In the genomic region with DNA sequence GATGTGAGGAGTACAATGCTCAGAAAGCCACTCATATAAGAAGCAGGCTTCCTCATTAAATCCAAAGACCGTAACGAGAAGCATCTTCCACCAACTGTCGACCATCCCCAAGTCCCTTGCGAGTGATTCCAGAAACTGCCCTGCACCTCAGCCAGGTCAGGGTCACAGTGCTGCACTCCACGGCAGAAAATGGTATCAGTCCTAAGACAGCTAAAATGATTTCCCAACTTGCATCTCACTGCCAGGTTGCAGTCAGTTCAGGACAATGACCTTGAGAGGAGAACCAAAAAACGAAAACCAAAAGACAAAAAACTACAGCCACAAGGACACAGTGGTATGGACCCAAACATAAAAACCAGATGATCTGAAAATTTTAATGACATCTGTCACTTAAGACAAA, we compare ENCODE assay signal across 13 cellular contexts. TPM values are rescaled to one million over a fixed set of nuclear protein-coding genes. Genes with fewer than 3 reads are reported as not detected.
DNase-seq lines count a peak whose midpoint lies in the region; ATAC-seq and TF ChIP-seq lines count a peak whose summit lies in the region.
"Had no signal": no experiment of that assay in that cellular context is flagged by ENCODE, and none has a peak within 500 bp of the region (broad histone marks: within the 10 kb centered on the region; RNA-seq: fewer than 3 reads in every experiment).

No MANE protein-coding gene starts in this region.

- POLR2A ChIA-PET in A673 (lab: Charles Lee; ENCODE audit: low non-redundant PET), result no interaction called here

- H3K4me3 Mint-ChIP-seq in natural killer cell treated with Interleukin-12 subunit alpha and Interleukin-12 subunit beta and Interleukin-15 and Interleukin-18, amount 100 ng/mL, for 72 hours, result no peak overlapping the region
- H3K4me3 Mint-ChIP-seq in natural killer cell (no peak overlapping the region), endodermal cell (no peak overlapping the region)
- H3K4me3 Mint-ChIP-seq: CD4-positive, alpha-beta memory T cell; GM23338 had no signal

- peak overlapping the region; percentile 17 to 28 for H3K27ac Mint-ChIP-seq in natural killer cell treated with Interleukin-12 subunit alpha and Interleukin-12 subunit beta and Interleukin-15 and Interleukin-18, amount 100 ng/mL, for 72 hours
- H3K27ac Mint-ChIP-seq in natural killer cell, result peak overlapping the region in 1 of 2 donors; percentile 36
- H3K27ac Mint-ChIP-seq in endodermal cell, result no peak overlapping the region
- H3K27ac Mint-ChIP-seq: GM23338 had no signal

- BruUV-seq in A673 (replicated peaks; lab: Mats Ljungman, UMichigan), result no TSS peak

- DNase-seq in natural killer cell treated with Interleukin-12 subunit alpha and Interleukin-12 subunit beta and Interleukin-15 and Interleukin-18, amount 100 ng/mL, for 72 hours (ENCODE audit: low spot score), result no peak
- DNase-seq in natural killer cell (no peak), endodermal cell (no peak), right lobe of liver (peak in 2 of 3 donors; percentile 66), A673 (ENCODE audit: low spot score) (no peak)
- DNase-seq in activated CD4-positive, alpha-beta T cell treated with anti-CD3 and anti-CD28 coated beads, Interleukin-2, amount 50 U/mL, for 48 hours, result no peak
- DNase-seq: BE2C; CD4-positive, alpha-beta memory T cell; DMS79; H7 had no signal

- no peak overlapping the region for H3K9ac ChIP-seq in endodermal cell (ENCODE audit: extremely low read depth, low read length, poor library complexity, severe bottlenecking)

- H3K27me3 ChIP-seq in endodermal cell (ENCODE audit: control insufficient read depth, insufficient read depth, low read length, poor library complexity, severe bottlenecking) (no peaks in the 10 kb centered on the region), right lobe of liver (no peaks in the 10 kb centered on the region), A673 (replicated peaks; ENCODE audit: insufficient read depth, low read depth, low read length, poor library complexity) (no peaks in the 10 kb centered on the region)
- H3K27me3 ChIP-seq: BE2C had no signal

- H3K9me3 Mint-ChIP-seq in natural killer cell treated with Interleukin-12 subunit alpha and Interleukin-12 subunit beta and Interleukin-15 and Interleukin-18, amount 100 ng/mL, for 72 hours, result no peaks in the 10 kb centered on the region
- H3K9me3 Mint-ChIP-seq in natural killer cell (no peaks in the 10 kb centered on the region), endodermal cell (no peaks in the 10 kb centered on the region)
- H3K9me3 Mint-ChIP-seq: CD4-positive, alpha-beta memory T cell; GM23338 had no signal

- CTCF ChIA-PET in A673 (lab: Charles Lee), result interaction anchor here (0.6 kb wide), 1 partner anchor 22 kb away, joined by 4 read pairs; no protein-coding TSS in a partner anchor

- H3K4me1 Mint-ChIP-seq in natural killer cell treated with Interleukin-12 subunit alpha and Interleukin-12 subunit beta and Interleukin-15 and Interleukin-18, amount 100 ng/mL, for 72 hours (ENCODE audit: low read depth in 2 of 2), result peaks cover 13 to 15% of the 10 kb centered on the region in 2 donors
- peaks cover 5 to 9% of the 10 kb centered on the region in 2 donors for H3K4me1 Mint-ChIP-seq in natural killer cell
- no peaks in the 10 kb centered on the region for H3K4me1 Mint-ChIP-seq in endodermal cell
- H3K4me1 Mint-ChIP-seq: GM23338 had no signal

- peaks cover 82% of the 10 kb centered on the region for H3K36me3 ChIP-seq in endodermal cell (ENCODE audit: control insufficient read depth, insufficient read depth, low read length)
- H3K36me3 ChIP-seq in right lobe of liver, result peaks cover 0 to 40% (median 11%) of the 10 kb centered on the region in 4 donors
- H3K36me3 ChIP-seq in A673 (ENCODE audit: insufficient read depth, low read length, poor library complexity, severe bottlenecking), result peaks cover 61% of the 10 kb centered on the region

- WGBS in endodermal cell (ENCODE audit: insufficient coverage in 1 of 2, insufficient read length in 1 of 2), 2 experiments, result 90 to 95% methylated on average over 6 of the region's 6 CpGs
- whole genome bisulfite sequencing in right lobe of liver (ENCODE audit: insufficient coverage, low coverage, low lambda C conversion rate, missing lambda C conversion rate), result 38% methylated on average over 6 of the region's 6 CpGs

- H3K36me3 Mint-ChIP-seq in natural killer cell treated with Interleukin-12 subunit alpha and Interleukin-12 subunit beta and Interleukin-15 and Interleukin-18, amount 100 ng/mL, for 72 hours, result peaks cover 24% of the 10 kb centered on the region
- H3K36me3 Mint-ChIP-seq in natural killer cell (peaks cover 7% of the 10 kb centered on the region), endodermal cell (ENCODE audit: low read depth) (peaks cover 60% of the 10 kb centered on the region)

- intact Hi-C loops in natural killer cell (cut with micrococcal nuclease), result no loop called here
- intact Hi-C loops in right lobe of liver (cut with DNase I), result no loop called here
- intact Hi-C loops in A673 (cut with micrococcal nuclease; ENCODE audit: unreplicated experiment), result no loop called here

- H3K9me3 ChIP-seq in endodermal cell (ENCODE audit: control insufficient read depth, low read length) (no peaks in the 10 kb centered on the region), right lobe of liver (no peaks in the 10 kb centered on the region), A673 (ENCODE audit: low read depth, low read length, poor library complexity, severe bottlenecking) (no peaks in the 10 kb centered on the region)
- H3K9me3 ChIP-seq: BE2C had no signal

- no peak overlapping the region for H3K4me3 ChIP-seq in endodermal cell (ENCODE audit: low read length)
- H3K4me3 ChIP-seq in right lobe of liver, result no peak overlapping the region
- H3K4me3 ChIP-seq in A673 (ENCODE audit: low read depth, low read length, poor library complexity, severe bottlenecking), result no peak overlapping the region
- H3K4me3 ChIP-seq: GM23338 had no signal

- H3K27me3 Mint-ChIP-seq in natural killer cell treated with Interleukin-12 subunit alpha and Interleukin-12 subunit beta and Interleukin-15 and Interleukin-18, amount 100 ng/mL, for 72 hours, result no peaks in the 10 kb centered on the region
- H3K27me3 Mint-ChIP-seq in natural killer cell (ENCODE audit: low read depth in 2 of 2), result no peaks in the 10 kb centered on the region
- no peaks in the 10 kb centered on the region for H3K27me3 Mint-ChIP-seq in endodermal cell (ENCODE audit: insufficient read depth)
- H3K27me3 Mint-ChIP-seq: CD4-positive, alpha-beta memory T cell had no signal

- TF ChIP-seq CTCF in natural killer cell (IDR thresholded peaks at IDR 0.05), result no peak
- no peak for TF ChIP-seq CTCF in endodermal cell (conservative IDR thresholded peaks at IDR 0.05)
- no peak for TF ChIP-seq CTCF in right lobe of liver (IDR thresholded peaks at IDR 0.05)
- TF ChIP-seq CTCF in A673 (conservative IDR thresholded peaks at IDR 0.05; ENCODE audit: low read depth, low read length), result no peak

- H3K27ac ChIP-seq in endodermal cell (ENCODE audit: low read depth, low read length), result peak overlapping the region; percentile 10
- peak overlapping the region in 1 of 3 donors; percentile 11 for H3K27ac ChIP-seq in right lobe of liver
- no peak overlapping the region for H3K27ac ChIP-seq in A673 (ENCODE audit: low read depth, low read length, poor library complexity, severe bottlenecking)
- H3K27ac ChIP-seq: C4-2B had no signal

- no peak for TF ChIP-seq POLR2A in right lobe of liver (IDR thresholded peaks at IDR 0.05)

- ATAC-seq in natural killer cell treated with Interleukin-12 subunit alpha and Interleukin-12 subunit beta and Interleukin-15 and Interleukin-18, amount 100 ng/mL, for 72 hours, result no peak
- ATAC-seq in natural killer cell (no peak), right lobe of liver (peak; percentile 86 to 95 (median 90)), HG03095 (IDR thresholded peaks at IDR 0.05; ENCODE audit: unreplicated experiment) (no peak)
- ATAC-seq: GM23338 had no signal

- no peaks in the 10 kb centered on the region for H3K4me1 ChIP-seq in endodermal cell (ENCODE audit: control insufficient read depth, insufficient read depth, low read length)
- peaks cover 0 to 14% (median 0%) of the 10 kb centered on the region in 4 donors for H3K4me1 ChIP-seq in right lobe of liver
- H3K4me1 ChIP-seq in A673 (ENCODE audit: insufficient read depth, low read length, poor library complexity, severe bottlenecking), result no peaks in the 10 kb centered on the region
- H3K4me1 ChIP-seq: BE2C had no signal

RNA-seq across cellular contexts. Expression of a gene that starts 20.6 kb away (rescaled TPM):
- total RNA-seq in natural killer cell treated with Interleukin-12 subunit alpha and Interleukin-12 subunit beta and Interleukin-15 and Interleukin-18, amount 100 ng/mL, for 72 hours, result 10 to 100 TPM; 44.8 to 49.0 TPM
- total RNA-seq in natural killer cell (10 to 100 TPM; 30.7 to 40.3 (median 34.3) TPM), endodermal cell (10 to 100 TPM; 44.5 to 44.7 TPM), right lobe of liver (10 to 100 TPM; 11.5 to 15.7 (median 13.2) TPM), A673 (2021) (54.9 and 58.6 TPM in 2 replicates)
- polyA plus RNA-seq in endodermal cell (2013, experiment 1 of 2), result 20.6 TPM
- polyA plus RNA-seq in endodermal cell (2013, experiment 2 of 2), result 20.9 TPM

RNA-seq across cellular contexts. Expression of a gene that starts 39.8 kb away (rescaled TPM):
- total RNA-seq in natural killer cell treated with Interleukin-12 subunit alpha and Interleukin-12 subunit beta and Interleukin-15 and Interleukin-18, amount 100 ng/mL, for 72 hours, result 10 to 100 TPM; 67.2 to 95.6 TPM
- total RNA-seq in natural killer cell, result 10 to 100 TPM; 24.9 to 50.2 (median 48.7) TPM
- 10 to 100 TPM; 43.1 to 44.5 TPM for total RNA-seq in endodermal cell
- 43.0 TPM for polyA plus RNA-seq in endodermal cell (2013, experiment 1 of 2)
- 46.0 TPM for polyA plus RNA-seq in endodermal cell (2013, experiment 2 of 2)
- total RNA-seq in right lobe of liver, result 10 to 100 TPM; 13.1 to 17.6 (median 13.7) TPM
- 98.6 and 104 TPM in 2 replicates for total RNA-seq in A673 (2021)

Comparison
In these comparisons a context has a peak if more than half of its experiments do, and no peak if none do; other contexts are left out.
1. ATAC-seq: peak in right lobe of liver (4 of 4); none in natural killer cell treated with Interleukin-12 subunit alpha and Interleukin-12 subunit beta and Interleukin-15 and Interleukin-18, amount 100 ng/mL, for 72 hours (0 of 2), natural killer cell (0 of 3) and HG03095 (single experiment).
2. DNase-seq: peak in right lobe of liver (2 of 3); none in natural killer cell treated with Interleukin-12 subunit alpha and Interleukin-12 subunit beta and Interleukin-15 and Interleukin-18, amount 100 ng/mL, for 72 hours (single experiment), natural killer cell (single experiment), endodermal cell (single experiment), activated CD4-positive, alpha-beta T cell treated with anti-CD3 and anti-CD28 coated beads, Interleukin-2, amount 50 U/mL, for 48 hours (0 of 2) and A673 (single experiment).